12 cellular contexts compared by ENCODE assay signal in the genomic region with DNA sequence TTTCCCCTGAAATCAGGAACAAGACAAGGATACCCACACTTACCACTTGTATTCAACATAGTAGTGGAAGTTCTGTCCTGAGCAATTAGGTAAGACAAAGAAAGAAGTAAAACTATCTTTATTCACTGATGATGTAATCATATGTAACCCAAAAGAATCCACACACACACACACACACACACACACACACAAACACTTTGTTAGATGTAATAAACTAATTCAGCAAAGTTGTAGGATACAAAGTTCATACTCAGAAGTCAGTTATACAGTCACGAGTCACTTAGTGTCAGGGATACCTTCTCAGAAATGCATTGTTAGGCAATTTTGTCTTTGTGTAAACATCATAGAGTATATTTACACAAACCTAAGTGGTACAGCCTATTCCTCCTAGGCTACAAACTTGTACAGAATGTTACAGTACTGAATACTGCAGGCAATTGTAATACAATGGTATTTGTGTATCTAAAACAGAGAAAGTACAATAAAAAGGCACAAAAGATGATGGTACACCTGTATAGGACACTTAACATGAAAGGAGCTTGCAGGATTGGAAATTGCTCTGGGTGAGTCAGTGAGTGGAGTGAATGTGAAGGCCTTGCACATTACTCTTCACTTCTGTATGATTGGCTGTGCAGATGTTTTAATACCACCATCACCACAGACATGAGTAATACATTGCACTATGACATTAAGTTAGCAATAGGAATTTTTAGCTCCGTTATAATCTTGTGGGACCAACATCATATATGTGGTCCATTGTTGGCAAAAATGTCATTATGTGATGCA.
A peak's percentile ranks its signal among the peaks of the same experiment; 100 is the strongest.
DNase-seq lines count a peak whose midpoint lies in the region; ATAC-seq and TF ChIP-seq lines count a peak whose summit lies in the region.
"Had no signal": no experiment of that assay in that cellular context is flagged by ENCODE, and none has a peak within 500 bp of the region (broad histone marks: within the 10 kb centered on the region; RNA-seq: fewer than 3 reads in every experiment).

No MANE protein-coding gene starts in this region.

- TF ChIP-seq POLR2A in body of pancreas (IDR thresholded peaks at IDR 0.05): no peak

- 80 to 88% methylated on average over 2 of the region's 2 CpGs for WGBS in GM23248 (ENCODE audit: low coverage in 1 of 2, low lambda C conversion rate in 2 of 2, missing lambda C conversion rate in 2 of 2), 2 experiments
- 70 to 91% methylated on average over 2 of the region's 2 CpGs for WGBS in body of pancreas, 2 donors

- H3K9me3 ChIP-seq in GM23248 (ENCODE audit: low read depth) (no peaks in the 10 kb centered on the region), RWPE2 (ENCODE audit: severe bottlenecking) (peaks cover 3% of the 10 kb centered on the region), body of pancreas (no peaks in the 10 kb centered on the region)
- H3K9me3 ChIP-seq: vagina had no signal

- H3K27me3 ChIP-seq in GM23248 (replicated peaks; ENCODE audit: insufficient read depth): no peaks in the 10 kb centered on the region
- H3K27me3 ChIP-seq in RWPE2 (ENCODE audit: insufficient read depth, poor library complexity, severe bottlenecking): no peaks in the 10 kb centered on the region
- H3K27me3 ChIP-seq in body of pancreas: no peaks in the 10 kb centered on the region
- H3K27me3 ChIP-seq: vagina had no signal

- peaks cover 4% of the 10 kb centered on the region for H3K36me3 Mint-ChIP-seq in stimulated activated memory B cell treated with anti-CD40 and anti-IgM and Interleukin-4, amounts not matched to agents 10 μg/mL and 1 μg/mL and 100 μg/mL, for 72 hours
- H3K36me3 Mint-ChIP-seq: CD4-positive, CD25-positive, alpha-beta regulatory T cell had no signal

- in situ Hi-C loops in GM23248 (cut with MboI): no loop called here

- H3K27me3 Mint-ChIP-seq in stimulated activated memory B cell treated with anti-CD40 and anti-IgM and Interleukin-4, amounts not matched to agents 10 μg/mL and 1 μg/mL and 100 μg/mL, for 72 hours: no peaks in the 10 kb centered on the region
- H3K27me3 Mint-ChIP-seq: activated CD8-positive, alpha-beta T cell treated with anti-CD3 and anti-CD28 coated beads for 36 hours had no signal

- H3K79me2 ChIP-seq in GM23248 (ENCODE audit: insufficient read depth): no peaks in the 10 kb centered on the region

- no peaks in the 10 kb centered on the region for H3F3A ChIP-seq in GM23248 (ENCODE audit: insufficient read depth)

- no peak overlapping the region for H3K4me3 ChIP-seq in GM23248
- H3K4me3 ChIP-seq in RWPE2 (ENCODE audit: severe bottlenecking): no peak overlapping the region
- H3K4me3 ChIP-seq in fibroblast of the aortic adventitia (ENCODE audit: low read depth, low read length): no peak overlapping the region
- no peak overlapping the region for H3K4me3 ChIP-seq in skeletal muscle cell (ENCODE audit: low read depth, low read length)
- H3K4me3 ChIP-seq in body of pancreas: no peak overlapping the region
- H3K4me3 ChIP-seq: vagina had no signal

- TF ChIP-seq CTCF in RWPE2 (IDR thresholded peaks at IDR 0.05; ENCODE audit: poor library complexity, severe bottlenecking) (no peak), fibroblast of the aortic adventitia (IDR thresholded peaks at IDR 0.05; ENCODE audit: insufficient read depth, low read length) (no peak), body of pancreas (IDR thresholded peaks at IDR 0.05) (no peak)

- H3K27ac ChIP-seq in GM23248: no peak overlapping the region
- no peak overlapping the region for H3K27ac ChIP-seq in RWPE2 (ENCODE audit: poor library complexity, severe bottlenecking)
- no peak overlapping the region for H3K27ac ChIP-seq in body of pancreas
- H3K27ac ChIP-seq: vagina had no signal

- peak; percentile 51 for DNase-seq in GM23248
- no peak for DNase-seq in RWPE2 (ENCODE audit: low spot score)
- peak; percentile 12 for DNase-seq in fibroblast of the aortic adventitia (ENCODE audit: low read depth)
- DNase-seq in skeletal muscle cell (ENCODE audit: low read depth): peak; percentile 47
- no peak for DNase-seq in body of pancreas
- DNase-seq: activated CD8-positive, alpha-beta T cell treated with anti-CD3 and anti-CD28 coated beads for 36 hours; CD4-positive, CD25-positive, alpha-beta regulatory T cell; effector CD4-positive, alpha-beta T cell; Karpas-422 had no signal

- ATAC-seq in RWPE2 (ENCODE audit: low read depth): peak; percentile 67
- ATAC-seq in body of pancreas: no peak
- ATAC-seq in esophagus mucosa: no peak
- ATAC-seq in stimulated activated memory B cell treated with anti-CD40 and anti-IgM and Interleukin-4, amounts not matched to agents 10 μg/mL and 1 μg/mL and 100 μg/mL, for 72 hours: no peak
- ATAC-seq: activated CD8-positive, alpha-beta T cell treated with anti-CD3 and anti-CD28 coated beads for 36 hours had no signal

- intact Hi-C loops in body of pancreas (cut with DNase I): no loop called here

- peaks cover 11% of the 10 kb centered on the region for H3K9me3 Mint-ChIP-seq in stimulated activated memory B cell treated with anti-CD40 and anti-IgM and Interleukin-4, amounts not matched to agents 10 μg/mL and 1 μg/mL and 100 μg/mL, for 72 hours

- H3K4me3 Mint-ChIP-seq in stimulated activated memory B cell treated with anti-CD40 and anti-IgM and Interleukin-4, amounts not matched to agents 10 μg/mL and 1 μg/mL and 100 μg/mL, for 72 hours: no peak overlapping the region
- H3K4me3 Mint-ChIP-seq: activated CD8-positive, alpha-beta T cell treated with anti-CD3 and anti-CD28 coated beads for 36 hours; CD4-positive, CD25-positive, alpha-beta regulatory T cell had no signal

- no peaks in the 10 kb centered on the region for H3K4me1 Mint-ChIP-seq in stimulated activated memory B cell treated with anti-CD40 and anti-IgM and Interleukin-4, amounts not matched to agents 10 μg/mL and 1 μg/mL and 100 μg/mL, for 72 hours
- H3K4me1 Mint-ChIP-seq: CD4-positive, CD25-positive, alpha-beta regulatory T cell had no signal

- no peaks in the 10 kb centered on the region for H4K20me1 ChIP-seq in GM23248 (ENCODE audit: insufficient read depth)

- no peaks in the 10 kb centered on the region for H3K9me2 ChIP-seq in GM23248 (ENCODE audit: insufficient read depth)

- H3K27ac Mint-ChIP-seq in stimulated activated memory B cell treated with anti-CD40 and anti-IgM and Interleukin-4, amounts not matched to agents 10 μg/mL and 1 μg/mL and 100 μg/mL, for 72 hours: no peak overlapping the region
- H3K27ac Mint-ChIP-seq: activated CD8-positive, alpha-beta T cell treated with anti-CD3 and anti-CD28 coated beads for 36 hours; CD4-positive, CD25-positive, alpha-beta regulatory T cell had no signal

- H3K9ac ChIP-seq in GM23248: no peak overlapping the region

- H3K36me3 ChIP-seq in GM23248 (ENCODE audit: low read depth): no peaks in the 10 kb centered on the region
- H3K36me3 ChIP-seq in RWPE2 (ENCODE audit: low read depth): no peaks in the 10 kb centered on the region
- H3K36me3 ChIP-seq in body of pancreas (replicated peaks in 1 of 2; ENCODE audit: insufficient read depth in 1 of 2, low read depth in 2 of 2): no peaks in the 10 kb centered on the region
- H3K36me3 ChIP-seq: vagina had no signal

- H3K4me2 ChIP-seq in GM23248 (ENCODE audit: unreplicated experiment): no peak overlapping the region

- H3K4me1 ChIP-seq in GM23248 (ENCODE audit: insufficient read depth): no peaks in the 10 kb centered on the region
- H3K4me1 ChIP-seq in RWPE2 (ENCODE audit: insufficient read depth, poor library complexity, severe bottlenecking): no peaks in the 10 kb centered on the region
- no peaks in the 10 kb centered on the region for H3K4me1 ChIP-seq in body of pancreas
- H3K4me1 ChIP-seq: vagina had no signal

- H2AFZ ChIP-seq in GM23248: no peak overlapping the region

Comparison
In these comparisons a context has a peak if more than half of its experiments do, and no peak if none do; other contexts are left out.
1. DNase-seq: peak in GM23248 (single experiment), fibroblast of the aortic adventitia (single experiment) and skeletal muscle cell (single experiment); none in RWPE2 (single experiment) and body of pancreas (0 of 4).